Comparison of ENCODE assay signal across 1 cellular context in the genomic region with DNA sequence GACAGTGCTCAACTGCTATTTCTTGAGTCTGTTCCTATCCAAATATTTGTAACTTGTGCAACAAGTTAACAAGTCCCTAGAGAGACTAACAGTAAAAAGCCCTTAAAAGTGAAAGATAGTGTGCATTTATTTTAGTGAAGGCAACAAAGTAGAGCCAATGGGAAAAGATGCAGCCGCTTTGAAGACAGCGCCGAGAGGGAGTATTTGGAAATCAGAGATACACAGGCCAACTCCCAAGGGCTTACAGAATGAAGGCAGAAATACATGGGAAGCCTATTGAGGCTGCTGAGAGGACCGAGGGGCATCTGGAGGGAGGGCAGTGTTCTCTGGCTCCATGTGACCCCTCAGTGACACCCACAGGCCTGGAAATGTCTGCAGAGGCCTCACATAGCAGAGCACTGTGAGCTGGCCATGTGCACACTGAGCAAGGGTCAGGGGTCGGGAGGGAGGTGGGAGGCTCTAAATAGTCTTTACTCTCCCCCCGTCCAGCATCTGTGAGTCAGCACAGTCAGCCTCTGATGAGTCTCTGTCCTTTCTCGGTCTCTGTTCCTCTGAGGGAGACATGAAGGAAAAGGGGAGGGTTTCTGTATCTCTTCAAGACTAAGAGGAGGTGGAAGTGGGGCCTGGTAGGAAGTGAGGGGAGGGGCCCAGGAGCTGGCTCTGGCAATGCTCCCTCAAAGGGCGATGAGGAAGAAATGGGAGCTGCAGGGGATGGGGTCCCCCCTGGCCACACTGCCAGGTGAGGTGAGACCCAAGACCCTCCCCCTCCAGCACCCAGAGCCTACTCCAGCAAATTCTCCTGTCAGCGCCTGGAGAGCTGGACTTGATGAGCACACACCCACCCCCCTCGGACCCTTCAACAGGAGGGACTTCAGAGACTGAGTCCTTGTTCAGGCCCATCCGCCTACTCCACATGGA.
TF ChIP-seq lines count a peak whose summit lies in the region.

No MANE protein-coding gene starts in this region.

TF ChIP-seq in liver, 16 proteins besides CTCF, POLR2A, EP300 and RAD21 (continued from another document):
- peak; percentile 94 for TF ChIP-seq NR2F2 (IDR thresholded peaks at IDR 0.05)
- no peak for TF ChIP-seq FOXA1 (IDR thresholded peaks at IDR 0.05)
- TF ChIP-seq TAF1 (conservative IDR thresholded peaks at IDR 0.05) = no peak
- no peak for TF ChIP-seq YY1 (IDR thresholded peaks at IDR 0.05)
- TF ChIP-seq RXRA (IDR thresholded peaks at IDR 0.05) = peak in 1 of 2 donors; percentile 33
- no peak for TF ChIP-seq JUND (IDR thresholded peaks at IDR 0.05)
